ENCODE assay signal across 8 cellular contexts in genomic region chr1:202807926-202808757, GRCh38. TPM values are rescaled to one million over a fixed set of nuclear protein-coding genes. Genes with fewer than 3 reads are reported as not detected.
DNase-seq lines count a peak whose midpoint lies in the region; ATAC-seq and TF ChIP-seq lines count a peak whose summit lies in the region.

Gene KDM5B, minus strand, starts transcription at chr1:202808421. Its CDS starts 116 bp downstream, at chr1:202808305.

- ATAC-seq in right cardiac atrium (peak; percentile 45 to 50), GM21528 (IDR thresholded peaks at IDR 0.05; ENCODE audit: low FRiP score, unreplicated experiment) (no peak)

- H3K27ac ChIP-seq in ascending aorta (peak within 1 kb of the TSS; percentile 75 to 80), right cardiac atrium (ENCODE audit: low read length) (peak within 1 kb of the TSS; percentile 67), prostate gland (peak within 1 kb of the TSS; percentile 93 to 95), uterus (peak within 1 kb of the TSS; percentile 86 to 92)

- H3K27me3 ChIP-seq in MG63 (peaks cover 9% of the 10 kb centered on the region), ascending aorta (no peaks in the 10 kb centered on the region), right cardiac atrium (ENCODE audit: control insufficient read depth, insufficient read depth) (no peaks in the 10 kb centered on the region), prostate gland (replicated peaks; ENCODE audit: insufficient read depth) (no peaks in the 10 kb centered on the region), uterus (no peaks in the 10 kb centered on the region)

- H3K4me3 ChIP-seq in MG63 (peak within 1 kb of the TSS; percentile 81), ascending aorta (peak within 1 kb of the TSS; percentile 90 to 94), right cardiac atrium (ENCODE audit: low read length) (peak within 1 kb of the TSS; percentile 63), prostate gland (peak within 1 kb of the TSS; percentile 88 to 99), uterus (peak within 1 kb of the TSS; percentile 73 to 84)

- no peak for TF ChIP-seq CTCF in ascending aorta (IDR thresholded peaks at IDR 0.05)
- no peak for TF ChIP-seq CTCF in prostate gland (IDR thresholded peaks at IDR 0.05)
- no peak for TF ChIP-seq CTCF in uterus (IDR thresholded peaks at IDR 0.05)

- under 1% methylated on average over 84 of the region's 84 CpGs for WGBS in right cardiac atrium
- WGBS in prostate gland = under 1% methylated on average over 83 of the region's 84 CpGs

- DNase-seq in DMS79 (lab: John Stamatoyannopoulos, UW) (peak; percentile 14), MG63 (peak; percentile 81), T-helper 9 cell (peak; percentile 61), ascending aorta (ENCODE audit: low spot score in 2 of 2) (peak in 1 of 2 donors; percentile 77), right cardiac atrium (peak; percentile 76 to 91 (median 89)), prostate gland (ENCODE audit: low spot score) (peak; percentile 75), uterus (peak; percentile 69 to 76)

- H3K36me3 ChIP-seq in MG63 (peaks cover 4% of the 10 kb centered on the region; the same call in 1 of the 2 replicates), ascending aorta (no peaks in the 10 kb centered on the region), prostate gland (no peaks in the 10 kb centered on the region), uterus (no peaks in the 10 kb centered on the region)

- intact Hi-C loops in ascending aorta (cut with DNase I) = loop anchor here (2.0 kb wide), 2 partner anchors 53 to 199 kb away; partner anchors contain the start of gene TMEM183A
- intact Hi-C loops in right cardiac atrium (cut with DNase I) = no loop called here
- intact Hi-C loops in prostate gland (cut with DNase I) = no loop called here
- intact Hi-C loops in uterus (cut with DNase I; ENCODE audit: low total_unique reads) = loop anchor here (5.0 kb wide), 1 partner anchor 79 kb away; the partner anchor contains the start of gene RABIF

- H3K9me3 ChIP-seq in MG63 = no peaks in the 10 kb centered on the region
- H3K9me3 ChIP-seq in ascending aorta = no peaks in the 10 kb centered on the region
- H3K9me3 ChIP-seq in right cardiac atrium (ENCODE audit: control insufficient read depth, low read length) = no peaks in the 10 kb centered on the region
- H3K9me3 ChIP-seq in prostate gland = no peaks in the 10 kb centered on the region
- no peaks in the 10 kb centered on the region for H3K9me3 ChIP-seq in uterus

- H3K4me1 ChIP-seq in ascending aorta (peaks cover 0 to 9% of the 10 kb centered on the region in 2 donors), right cardiac atrium (ENCODE audit: control insufficient read depth, insufficient read depth, low read length) (peaks cover 2% of the 10 kb centered on the region), prostate gland (replicated peaks) (no peaks in the 10 kb centered on the region), uterus (no peaks in the 10 kb centered on the region)

- TF ChIP-seq POLR2A in prostate gland (IDR thresholded peaks at IDR 0.05) (peak; percentile 90), uterus (IDR thresholded peaks at IDR 0.05) (peak; percentile 47 to 85)

RNA-seq across cellular contexts. Expression of gene KDM5B, which starts in this region (rescaled TPM):
- 33.6 and 40.5 TPM in 2 replicates for total RNA-seq in MG63 (2014; rRNA removed; shearing (Covaris generic); ENCODE audit: low replicate concordance)
- 61.7 TPM for total RNA-seq in ascending aorta
- 10 to 100 TPM; 18.4 to 22.0 (median 19.1) TPM for total RNA-seq in right cardiac atrium
- 7.4 TPM for polyA plus RNA-seq in right cardiac atrium
- 100 to 1,000 TPM in 1 of 2 donors, 10 to 100 TPM in 1; 48.2 to 110 TPM for total RNA-seq in prostate gland
- total RNA-seq in uterus = 100 to 1,000 TPM in 1 of 4 donors, 10 to 100 TPM in 3; 21.8 to 180 (median 47.1) TPM

Comparison
In these comparisons a context has a peak if more than half of its experiments do, and no peak if none do; other contexts are left out.
1. intact Hi-C loops: an anchor here in ascending aorta (2.0 kb wide) and uterus (5.0 kb wide); none called in right cardiac atrium and prostate gland.